1 cellular context compared by ENCODE assay signal in the genomic region with DNA sequence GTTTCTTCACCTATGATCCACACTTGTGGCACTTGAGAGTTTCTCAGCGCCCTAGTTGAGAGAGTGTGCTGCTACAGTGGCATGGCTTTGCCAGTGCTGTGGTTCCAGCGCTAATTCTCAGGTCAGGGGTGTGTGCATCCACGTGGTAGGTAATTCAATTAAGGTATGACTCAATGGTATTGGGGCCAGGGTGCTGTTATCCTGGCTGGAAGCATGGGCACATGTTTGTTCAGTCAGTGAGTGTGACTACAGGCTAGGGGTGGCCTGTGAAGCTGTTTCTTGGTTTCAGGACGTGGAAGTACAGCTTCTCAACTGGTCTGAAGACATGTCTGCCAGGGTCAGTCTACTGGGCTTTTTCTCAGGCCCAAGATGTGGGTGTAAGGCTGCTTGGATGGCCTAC.
TF ChIP-seq lines count a peak whose summit lies in the region.

No MANE protein-coding gene starts in this region.

TF ChIP-seq in HepG2, 621 proteins besides CTCF, POLR2A, EP300 and RAD21:
- no peak for TF ChIP-seq PRPF4 (IDR thresholded peaks at IDR 0.05; ENCODE audit: low read depth, low read length, poor library complexity, severe bottlenecking)
- no peak for TF ChIP-seq ZNF335 (CRISPR knock-in tag; IDR thresholded peaks at IDR 0.05)
- TF ChIP-seq, protein P1, sequence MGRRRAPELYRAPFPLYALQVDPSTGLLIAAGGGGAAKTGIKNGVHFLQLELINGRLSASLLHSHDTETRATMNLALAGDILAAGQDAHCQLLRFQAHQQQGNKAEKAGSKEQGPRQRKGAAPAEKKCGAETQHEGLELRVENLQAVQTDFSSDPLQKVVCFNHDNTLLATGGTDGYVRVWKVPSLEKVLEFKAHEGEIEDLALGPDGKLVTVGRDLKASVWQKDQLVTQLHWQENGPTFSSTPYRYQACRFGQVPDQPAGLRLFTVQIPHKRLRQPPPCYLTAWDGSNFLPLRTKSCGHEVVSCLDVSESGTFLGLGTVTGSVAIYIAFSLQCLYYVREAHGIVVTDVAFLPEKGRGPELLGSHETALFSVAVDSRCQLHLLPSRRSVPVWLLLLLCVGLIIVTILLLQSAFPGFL (CRISPR knock-in tag; IDR thresholded peaks at IDR 0.05) = no peak
- TF ChIP-seq, protein P2, sequence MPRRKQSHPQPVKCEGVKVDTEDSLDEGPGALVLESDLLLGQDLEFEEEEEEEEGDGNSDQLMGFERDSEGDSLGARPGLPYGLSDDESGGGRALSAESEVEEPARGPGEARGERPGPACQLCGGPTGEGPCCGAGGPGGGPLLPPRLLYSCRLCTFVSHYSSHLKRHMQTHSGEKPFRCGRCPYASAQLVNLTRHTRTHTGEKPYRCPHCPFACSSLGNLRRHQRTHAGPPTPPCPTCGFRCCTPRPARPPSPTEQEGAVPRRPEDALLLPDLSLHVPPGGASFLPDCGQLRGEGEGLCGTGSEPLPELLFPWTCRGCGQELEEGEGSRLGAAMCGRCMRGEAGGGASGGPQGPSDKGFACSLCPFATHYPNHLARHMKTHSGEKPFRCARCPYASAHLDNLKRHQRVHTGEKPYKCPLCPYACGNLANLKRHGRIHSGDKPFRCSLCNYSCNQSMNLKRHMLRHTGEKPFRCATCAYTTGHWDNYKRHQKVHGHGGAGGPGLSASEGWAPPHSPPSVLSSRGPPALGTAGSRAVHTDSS (CRISPR knock-in tag; conservative IDR thresholded peaks at IDR 0.05) = no peak
- TF ChIP-seq, protein P3, sequence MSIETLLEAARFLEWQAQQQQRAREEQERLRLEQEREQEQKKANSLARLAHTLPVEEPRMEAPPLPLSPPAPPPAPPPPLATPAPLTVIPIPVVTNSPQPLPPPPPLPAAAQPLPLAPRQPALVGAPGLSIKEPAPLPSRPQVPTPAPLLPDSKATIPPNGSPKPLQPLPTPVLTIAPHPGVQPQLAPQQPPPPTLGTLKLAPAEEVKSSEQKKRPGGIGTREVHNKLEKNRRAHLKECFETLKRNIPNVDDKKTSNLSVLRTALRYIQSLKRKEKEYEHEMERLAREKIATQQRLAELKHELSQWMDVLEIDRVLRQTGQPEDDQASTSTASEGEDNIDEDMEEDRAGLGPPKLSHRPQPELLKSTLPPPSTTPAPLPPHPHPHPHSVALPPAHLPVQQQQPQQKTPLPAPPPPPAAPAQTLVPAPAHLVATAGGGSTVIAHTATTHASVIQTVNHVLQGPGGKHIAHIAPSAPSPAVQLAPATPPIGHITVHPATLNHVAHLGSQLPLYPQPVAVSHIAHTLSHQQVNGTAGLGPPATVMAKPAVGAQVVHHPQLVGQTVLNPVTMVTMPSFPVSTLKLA (IDR thresholded peaks at IDR 0.05) = 0 out of 2 replicates have a peak, but pooled peaks have one; percentile 15
- TF ChIP-seq NFKBIZ (CRISPR knock-in tag; IDR thresholded peaks at IDR 0.05) = no peak
